In the genomic region with DNA sequence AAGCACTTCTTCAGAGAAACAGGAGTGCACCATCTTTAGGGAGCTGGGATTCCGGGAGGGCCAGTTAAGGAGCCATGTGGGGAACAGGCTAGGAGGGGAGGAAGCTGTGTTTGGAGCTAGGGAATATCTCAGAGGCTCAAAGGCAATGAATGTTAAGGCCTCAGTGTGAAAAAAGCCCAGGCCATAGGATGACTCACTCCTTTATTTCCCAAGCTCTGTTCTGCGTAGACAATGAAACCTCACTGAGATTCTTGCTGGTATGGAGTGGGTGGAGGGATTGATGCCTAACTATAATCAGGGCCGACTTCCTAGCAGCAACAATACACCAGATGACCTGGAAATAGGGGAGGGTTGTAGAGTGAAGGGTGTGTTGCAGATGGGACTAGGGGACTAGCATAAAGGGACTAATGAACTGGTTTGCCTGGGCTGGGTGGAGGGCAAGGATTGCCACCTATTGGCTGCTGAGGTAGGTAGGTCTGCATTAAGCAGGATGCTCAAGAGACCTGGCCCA, we compare ENCODE assay signal across 10 cellular contexts. TPM values are rescaled to one million over a fixed set of nuclear protein-coding genes. Genes with fewer than 3 reads are reported as not detected.
DNase-seq lines count a peak whose midpoint lies in the region; ATAC-seq and TF ChIP-seq lines count a peak whose summit lies in the region.
"Had no signal": no experiment of that assay in that cellular context is flagged by ENCODE, and none has a peak within 500 bp of the region (broad histone marks: within the 10 kb centered on the region; RNA-seq: fewer than 3 reads in every experiment).

No MANE protein-coding gene starts in this region.

- H3K4me1 ChIP-seq in CD4-positive, alpha-beta memory T cell (ENCODE audit: insufficient read depth, low read length), result peaks cover 48% of the 10 kb centered on the region
- H3K4me1 ChIP-seq in naive thymus-derived CD4-positive, alpha-beta T cell (ENCODE audit: control insufficient read depth in 2 of 2, insufficient read depth in 2 of 2, low read length in 2 of 2), result peaks cover 10 to 17% of the 10 kb centered on the region in 2 donors
- peaks cover 0 to 4% of the 10 kb centered on the region in 2 donors for H3K4me1 ChIP-seq in uterus

- POLR2A ChIA-PET in CD4-positive, alpha-beta memory T cell (lab: Charles Lee; ENCODE audit: partially characterized antibody), result interaction anchor here (1.6 to 3.9 kb wide), 2 partner anchors 69 to 71 kb away, joined by 7 to 18 read pairs; a partner anchor contains a TSS
- POLR2A ChIA-PET in naive thymus-derived CD4-positive, alpha-beta T cell (lab: Charles Lee), result interaction anchor here (0.7 to 1.5 kb wide), 2 partner anchors 9 to 68 kb away, joined by 3 to 10 read pairs; a partner anchor contains a TSS

- H3K27ac Mint-ChIP-seq in CD4-positive, alpha-beta memory T cell, result peak overlapping the region; percentile 78 to 98 (median 93)
- H3K27ac Mint-ChIP-seq in naive thymus-derived CD4-positive, alpha-beta T cell, result peak overlapping the region in 7 of 9 donors; percentile 23 to 96 (median 64)

- H3K9me3 Mint-ChIP-seq in CD4-positive, alpha-beta memory T cell, result peaks cover 0 to 2% (median 0%) of the 10 kb centered on the region in 8 donors
- H3K9me3 Mint-ChIP-seq in naive thymus-derived CD4-positive, alpha-beta T cell, result no peaks in the 10 kb centered on the region

- no peaks in the 10 kb centered on the region for H3K36me3 ChIP-seq in CD4-positive, alpha-beta memory T cell (ENCODE audit: insufficient read depth, low read length)
- H3K36me3 ChIP-seq in naive thymus-derived CD4-positive, alpha-beta T cell (ENCODE audit: control insufficient read depth in 2 of 3, insufficient read depth in 3 of 3, low read length in 3 of 3), result no peaks in the 10 kb centered on the region
- no peaks in the 10 kb centered on the region for H3K36me3 ChIP-seq in uterus

- peak overlapping the region; percentile 10 for H3K27ac ChIP-seq in CD4-positive, alpha-beta memory T cell (ENCODE audit: low read depth, low read length)
- H3K27ac ChIP-seq in naive thymus-derived CD4-positive, alpha-beta T cell (ENCODE audit: low read depth, low read length), result no peak overlapping the region
- no peak overlapping the region for H3K27ac ChIP-seq in uterus

- H3K36me3 Mint-ChIP-seq in CD4-positive, alpha-beta memory T cell, result peaks cover 0 to 13% of the 10 kb centered on the region in 2 donors
- peaks cover 0 to 4% (median 0%) of the 10 kb centered on the region in 5 donors for H3K36me3 Mint-ChIP-seq in naive thymus-derived CD4-positive, alpha-beta T cell

- TF ChIP-seq CTCF in cardiac fibroblast (IDR thresholded peaks at IDR 0.05; ENCODE audit: low read depth, low read length) (no peak), uterus (IDR thresholded peaks at IDR 0.05) (no peak)

- H3K4me1 Mint-ChIP-seq in CD4-positive, alpha-beta memory T cell, result peaks cover 35 to 64% (median 43%) of the 10 kb centered on the region in 4 donors
- peaks cover 32 to 50% (median 45%) of the 10 kb centered on the region in 7 donors for H3K4me1 Mint-ChIP-seq in naive thymus-derived CD4-positive, alpha-beta T cell

- H3K9me3 ChIP-seq in CD4-positive, alpha-beta memory T cell (ENCODE audit: control insufficient read depth in 1 of 2, low read length in 2 of 2), result no peaks in the 10 kb centered on the region
- H3K9me3 ChIP-seq in naive thymus-derived CD4-positive, alpha-beta T cell (ENCODE audit: control insufficient read depth in 2 of 3, low read length in 3 of 3), result no peaks in the 10 kb centered on the region
- H3K9me3 ChIP-seq in uterus, result no peaks in the 10 kb centered on the region

- DNase-seq in CD4-positive, alpha-beta memory T cell, result peak in 2 of 5 donors; percentile 23 to 54
- peak; percentile 83 for DNase-seq in LHCN-M2 (ENCODE audit: low read depth)
- DNase-seq in cardiac fibroblast (ENCODE audit: low read depth in 2 of 2), result peak; percentile 93 to 94
- no peak for DNase-seq in naive thymus-derived CD4-positive, alpha-beta T cell
- no peak for DNase-seq in NCI-H1048 (lab: John Stamatoyannopoulos, UW)
- no peak for DNase-seq in germinal center (ENCODE audit: low spot score)
- no peak for DNase-seq in uterus

- no peaks in the 10 kb centered on the region for H3K27me3 Mint-ChIP-seq in CD4-positive, alpha-beta memory T cell
- peaks cover 0 to 7% (median 0%) of the 10 kb centered on the region in 5 donors for H3K27me3 Mint-ChIP-seq in naive thymus-derived CD4-positive, alpha-beta T cell

- CTCF ChIA-PET in CD4-positive, alpha-beta memory T cell (lab: Charles Lee; ENCODE audit: partially characterized antibody), result interaction anchor here (1.2 to 3.2 kb wide), 8 partner anchors 12 to 85 kb away, joined by 3 to 11 read pairs (median 6); a partner anchor contains a TSS
- CTCF ChIA-PET in naive thymus-derived CD4-positive, alpha-beta T cell (lab: Charles Lee), result interaction anchor here (0.9 to 1.1 kb wide), 3 partner anchors 16 to 174 kb away, joined by 3 read pairs; no protein-coding TSS in a partner anchor

- intact Hi-C loops in CD4-positive, alpha-beta memory T cell (cut with micrococcal nuclease), result loop anchor here (2.0 kb wide), 1 partner anchor 15 kb away; no protein-coding TSS in a partner anchor
- intact Hi-C loops in naive thymus-derived CD4-positive, alpha-beta T cell (cut with micrococcal nuclease), result no loop called here
- intact Hi-C loops in uterus (cut with DNase I; ENCODE audit: low total_unique reads), result no loop called here

- no peak for TF ChIP-seq POLR2A in uterus (IDR thresholded peaks at IDR 0.05)

- H3K27me3 ChIP-seq in CD4-positive, alpha-beta memory T cell (ENCODE audit: insufficient read depth, low read length), result no peaks in the 10 kb centered on the region
- H3K27me3 ChIP-seq in naive thymus-derived CD4-positive, alpha-beta T cell (ENCODE audit: control insufficient read depth in 2 of 2, insufficient read depth in 2 of 2, low read length in 2 of 2), result no peaks in the 10 kb centered on the region
- no peaks in the 10 kb centered on the region for H3K27me3 ChIP-seq in uterus

- ATAC-seq in naive thymus-derived CD4-positive, alpha-beta T cell, result no peak
- ATAC-seq in GM18519 (IDR thresholded peaks at IDR 0.05; ENCODE audit: low FRiP score, unreplicated experiment), result no peak

- H3K4me3 Mint-ChIP-seq in CD4-positive, alpha-beta memory T cell, result peak overlapping the region in 6 of 8 donors; percentile 1 to 59 (median 22)
- no peak overlapping the region for H3K4me3 Mint-ChIP-seq in naive thymus-derived CD4-positive, alpha-beta T cell

- H3K4me3 ChIP-seq in CD4-positive, alpha-beta memory T cell (ENCODE audit: low read length in 2 of 2), result no peak overlapping the region
- H3K4me3 ChIP-seq in cardiac fibroblast (replicated peaks in 1 of 2; ENCODE audit: low read depth in 2 of 2, low read length in 2 of 2), result no peak overlapping the region
- H3K4me3 ChIP-seq in naive thymus-derived CD4-positive, alpha-beta T cell (ENCODE audit: low read length), result no peak overlapping the region
- no peak overlapping the region for H3K4me3 ChIP-seq in uterus

RNA-seq across cellular contexts. Expression of a gene that starts 2.1 kb away (rescaled TPM):
- total RNA-seq in CD4-positive, alpha-beta memory T cell, result not detected
- not detected for polyA plus RNA-seq in CD4-positive, alpha-beta memory T cell
- total RNA-seq in LHCN-M2 (2014; rRNA removed), result not detected in 2 replicates
- 0.10 TPM for polyA plus RNA-seq in LHCN-M2 (2012)
- total RNA-seq in naive thymus-derived CD4-positive, alpha-beta T cell, result under 1 TPM in 1 of 5 experiments, not detected in 4; 0.39 TPM
- polyA plus RNA-seq in naive thymus-derived CD4-positive, alpha-beta T cell, result not detected
- total RNA-seq in uterus, result not detected
- total RNA-seq: urinary bladder had no signal
- polyA plus RNA-seq: esophagus, urinary bladder had no signal

RNA-seq across cellular contexts. Expression of a gene that starts 2.3 kb away (rescaled TPM):
- total RNA-seq in CD4-positive, alpha-beta memory T cell, result 10 to 100 TPM; 87.0 to 96.1 TPM
- polyA plus RNA-seq in CD4-positive, alpha-beta memory T cell, result 10 to 100 TPM; 43.8 to 56.2 TPM
- 44.0 and 60.0 TPM in 2 replicates for total RNA-seq in LHCN-M2 (2014; rRNA removed)
- 37.9 TPM for polyA plus RNA-seq in LHCN-M2 (2012)
- total RNA-seq in naive thymus-derived CD4-positive, alpha-beta T cell, result 100 to 1,000 TPM in 3 of 5 experiments, 10 to 100 TPM in 2; 82.8 to 403 (median 119) TPM
- polyA plus RNA-seq in naive thymus-derived CD4-positive, alpha-beta T cell, result 10 to 100 TPM; 26.2 to 51.7 TPM
- total RNA-seq in uterus, result 10 to 100 TPM; 30.9 to 91.2 (median 73.2) TPM

RNA-seq across cellular contexts. Expression of a gene that starts 38.6 kb away (rescaled TPM):
- 10 to 100 TPM; 12.6 to 14.2 TPM for total RNA-seq in CD4-positive, alpha-beta memory T cell
- 10 to 100 TPM in 1 of 2 donors, 1 to 10 TPM in 1; 1.7 to 10.4 TPM for polyA plus RNA-seq in CD4-positive, alpha-beta memory T cell
- total RNA-seq in LHCN-M2 (2014; rRNA removed) (4.2 and 10.5 TPM in 2 replicates), uterus (10 to 100 TPM in 3 of 4 donors, 1 to 10 TPM in 1; 7.6 to 43.5 (median 20.7) TPM)
- 15.3 TPM for polyA plus RNA-seq in LHCN-M2 (2012)
- 10 to 100 TPM; 14.2 to 28.4 (median 16.1) TPM for total RNA-seq in naive thymus-derived CD4-positive, alpha-beta T cell
- 10 to 100 TPM in 1 of 2 donors, 1 to 10 TPM in 1; 3.1 to 15.0 TPM for polyA plus RNA-seq in naive thymus-derived CD4-positive, alpha-beta T cell

RNA-seq across cellular contexts. Expression of a gene that starts 50.5 kb away (rescaled TPM):
- 10 to 100 TPM; 30.9 to 31.4 TPM for total RNA-seq in CD4-positive, alpha-beta memory T cell
- polyA plus RNA-seq in CD4-positive, alpha-beta memory T cell, result 10 to 100 TPM; 11.8 to 14.0 TPM
- total RNA-seq in LHCN-M2 (2014; rRNA removed) (16.2 and 18.4 TPM in 2 replicates), uterus (100 to 1,000 TPM in 1 of 4 donors, 10 to 100 TPM in 3; 32.1 to 154 (median 72.1) TPM)
- 56.7 TPM for polyA plus RNA-seq in LHCN-M2 (2012)
- total RNA-seq in naive thymus-derived CD4-positive, alpha-beta T cell, result 100 to 1,000 TPM in 3 of 5 experiments, 10 to 100 TPM in 2; 52.2 to 201 (median 109) TPM
- polyA plus RNA-seq in naive thymus-derived CD4-positive, alpha-beta T cell, result 10 to 100 TPM; 64.6 to 72.2 TPM

Comparison
In these comparisons a context has a peak if more than half of its experiments do, and no peak if none do; other contexts are left out.
1. DNase-seq: peak in LHCN-M2 (single experiment) and cardiac fibroblast (2 of 2); none in naive thymus-derived CD4-positive, alpha-beta T cell (0 of 9), NCI-H1048 (single experiment), germinal center (single experiment) and uterus (0 of 2).
2. H3K4me3 Mint-ChIP-seq: peak in CD4-positive, alpha-beta memory T cell (6 of 8); none in naive thymus-derived CD4-positive, alpha-beta T cell (0 of 10).